In the genomic region with DNA sequence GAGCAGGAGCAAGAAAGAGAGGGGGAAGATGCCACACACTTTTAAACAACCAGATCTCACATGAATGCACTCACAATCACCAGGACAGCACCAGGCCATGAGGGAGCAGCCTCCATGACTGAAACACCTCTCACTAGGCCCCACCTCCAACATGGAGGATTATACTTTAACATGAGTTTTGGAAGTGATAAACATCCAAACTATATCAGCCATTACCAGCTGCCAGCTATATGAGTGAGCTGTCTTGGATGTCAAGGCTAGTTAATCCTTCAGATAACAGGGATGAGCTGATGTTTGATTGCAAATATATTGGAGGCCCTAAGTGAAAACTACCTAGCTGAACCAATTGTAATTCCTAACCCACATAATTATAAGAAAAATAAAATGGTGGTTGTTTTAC, we compare ENCODE assay signal across 23 cellular contexts.
A peak's percentile ranks its signal among the peaks of the same experiment; 100 is the strongest.
DNase-seq lines count a peak whose midpoint lies in the region; ATAC-seq, FAIRE-seq and TF ChIP-seq lines count a peak whose summit lies in the region.
"Had no signal": no experiment of that assay in that cellular context is flagged by ENCODE, and none has a peak within 500 bp of the region (broad histone marks: within the 10 kb centered on the region; RNA-seq: fewer than 3 reads in every experiment).

No MANE protein-coding gene starts in this region.

- H3K79me2 ChIP-seq in GM23338 (replicated peaks; ENCODE audit: insufficient read depth) = no peaks in the 10 kb centered on the region
- no peaks in the 10 kb centered on the region for H3K79me2 ChIP-seq in H1 (ENCODE audit: control insufficient read depth in 1 of 2, insufficient read depth in 2 of 2, low read length in 2 of 2)

- no peak overlapping the region for H3K27ac Mint-ChIP-seq in GM23338
- H3K27ac Mint-ChIP-seq: CD14-positive monocyte; CD4-positive, alpha-beta T cell; CD8-positive, alpha-beta memory T cell; H9 had no signal

- H3K14ac ChIP-seq in H1 (ENCODE audit: insufficient read length) (no peak overlapping the region), neuronal stem cell (ENCODE audit: low read length) (no peak overlapping the region)

- H3K9me3 Mint-ChIP-seq in GM23338 = no peaks in the 10 kb centered on the region; the same call in 2 of the 3 replicates
- H3K9me3 Mint-ChIP-seq: CD8-positive, alpha-beta memory T cell; H9 had no signal

- TF ChIP-seq RAD21 in H1 (IDR thresholded peaks at IDR 0.05 in 1 of 2, conservative IDR thresholded peaks at IDR 0.05 in 1 of 2; ENCODE audit: low read depth in 2 of 2, low read length in 2 of 2) = no peak

- no peaks in the 10 kb centered on the region for H3K9me3 ChIP-seq in H1 (ENCODE audit: insufficient read depth in 2 of 2, low read depth in 1 of 2, low read length in 1 of 2)
- H3K9me3 ChIP-seq in neuronal stem cell (replicated peaks in 1 of 2; ENCODE audit: control insufficient read depth in 2 of 2, insufficient read depth in 1 of 2, low read depth in 1 of 2, low read length in 2 of 2) = no peaks in the 10 kb centered on the region
- H3K9me3 ChIP-seq in left lung = no peaks in the 10 kb centered on the region
- H3K9me3 ChIP-seq: A549; BE2C; BLaER1 treated with 17β-estradiol and CSF1 and Interleukin-3, amounts not matched to agents 10 nM and 100 nM had no signal

- intact Hi-C loops in Right ventricle myocardium superior (cut with DNase I) = no loop called here
- intact Hi-C loops in left lung (cut with DNase I) = no loop called here

- no peaks in the 10 kb centered on the region for H3K23me2 ChIP-seq in H1 (ENCODE audit: low read depth, low read length)

- H3K4ac ChIP-seq in H1 (replicated peaks; ENCODE audit: insufficient read length, low read depth, low read length) (no peak overlapping the region), neuronal stem cell (ENCODE audit: low read length) (no peak overlapping the region)

- H3K4me3 ChIP-seq in GM23338 (no peak overlapping the region), H1 (ENCODE audit: extremely low read depth in 1 of 4, insufficient read depth in 2 of 4, low read depth in 3 of 4, low read length in 4 of 4) (no peak overlapping the region), neuronal stem cell (ENCODE audit: low read length in 2 of 2) (no peak overlapping the region), left lung (no peak overlapping the region)
- H3K4me3 ChIP-seq: A549; BLaER1 treated with 17β-estradiol and CSF1 and Interleukin-3, amounts not matched to agents 10 nM and 100 nM had no signal

- H3K79me1 ChIP-seq in H1 (ENCODE audit: low read depth, low read length) (no peaks in the 10 kb centered on the region), neuronal stem cell (ENCODE audit: low read depth, low read length) (no peaks in the 10 kb centered on the region)

- H3K4me2 ChIP-seq in GM23338 = no peak overlapping the region
- no peak overlapping the region for H3K4me2 ChIP-seq in H1 (ENCODE audit: insufficient read depth in 1 of 2, low read depth in 2 of 2, low read length in 2 of 2)
- H3K4me2 ChIP-seq in neuronal stem cell (ENCODE audit: insufficient read depth, low read length, poor library complexity, severe bottlenecking) = no peak overlapping the region
- H3K4me2 ChIP-seq: A549; BLaER1 treated with 17β-estradiol and CSF1 and Interleukin-3, amounts not matched to agents 10 nM and 100 nM had no signal

- H2BK12ac ChIP-seq in H1 (ENCODE audit: low read depth, low read length) (no peak overlapping the region), neuronal stem cell (ENCODE audit: low read length) (no peak overlapping the region)

- no peak for TF ChIP-seq POLR2A in H1 (IDR thresholded peaks at IDR 0.05; ENCODE audit: control extremely low read depth in 1 of 2, low read depth in 2 of 2, low read length in 2 of 2)

- H3K4me3 Mint-ChIP-seq in GM23338 = no peak overlapping the region
- H3K4me3 Mint-ChIP-seq: CD14-positive monocyte; CD4-positive, alpha-beta T cell; CD8-positive, alpha-beta memory T cell; H9 had no signal

- H4K5ac ChIP-seq in H1 (ENCODE audit: insufficient read length, low read depth, low read length) = no peak overlapping the region

- H2BK15ac ChIP-seq in H1 (ENCODE audit: low read length) = no peak overlapping the region
- H2BK15ac ChIP-seq in neuronal stem cell (ENCODE audit: low read length) = no peak overlapping the region

- FAIRE-seq in H1 (lab: Jason Lieb, UNC) = no peak
- FAIRE-seq: A549, GM12891 had no signal

- H2BK120ac ChIP-seq in H1 (replicated peaks; ENCODE audit: low read depth, low read length) (no peak overlapping the region), neuronal stem cell (ENCODE audit: low read depth, low read length) (no peak overlapping the region)

- H3K36me3 ChIP-seq in GM23338 (ENCODE audit: insufficient read depth) = no peaks in the 10 kb centered on the region
- H3K36me3 ChIP-seq in H1 (ENCODE audit: control insufficient read depth in 2 of 4, insufficient read depth in 4 of 4, low read length in 3 of 4) = no peaks in the 10 kb centered on the region
- H3K36me3 ChIP-seq in neuronal stem cell (replicated peaks in 1 of 2; ENCODE audit: control insufficient read depth in 2 of 2, insufficient read depth in 2 of 2, low read length in 2 of 2) = no peaks in the 10 kb centered on the region
- H3K36me3 ChIP-seq in left lung = no peaks in the 10 kb centered on the region
- H3K36me3 ChIP-seq: BE2C; BLaER1 treated with 17β-estradiol and CSF1 and Interleukin-3, amounts not matched to agents 10 nM and 100 nM had no signal

- H4K20me1 ChIP-seq in GM23338 (replicated peaks; ENCODE audit: insufficient read depth) (no peaks in the 10 kb centered on the region), H1 (replicated peaks in 1 of 2; ENCODE audit: control insufficient read depth in 1 of 2, insufficient read depth in 2 of 2, low read length in 2 of 2) (no peaks in the 10 kb centered on the region)
- H4K20me1 ChIP-seq: BLaER1 treated with 17β-estradiol and CSF1 and Interleukin-3, amounts not matched to agents 10 nM and 100 nM had no signal

- H3K27me3 ChIP-seq in GM23338 (ENCODE audit: insufficient read depth) (no peaks in the 10 kb centered on the region), H1 (replicated peaks in 1 of 4; ENCODE audit: control insufficient read depth in 3 of 4, extremely low read depth in 1 of 4, insufficient read depth in 3 of 4, low read length in 3 of 4) (no peaks in the 10 kb centered on the region), neuronal stem cell (ENCODE audit: control insufficient read depth in 3 of 3, insufficient read depth in 3 of 3, low read depth in 1 of 3, low read length in 3 of 3) (no peaks in the 10 kb centered on the region), left lung (no peaks in the 10 kb centered on the region)
- H3K27me3 ChIP-seq: BE2C; BLaER1 treated with 17β-estradiol and CSF1 and Interleukin-3, amounts not matched to agents 10 nM and 100 nM had no signal

- H3K4me1 Mint-ChIP-seq in GM23338 = no peaks in the 10 kb centered on the region
- H3K4me1 Mint-ChIP-seq: CD14-positive monocyte; CD8-positive, alpha-beta memory T cell; H9 had no signal

- H4K91ac ChIP-seq in H1 (replicated peaks; ENCODE audit: insufficient read length, low read length) = no peak overlapping the region
- no peak overlapping the region for H4K91ac ChIP-seq in neuronal stem cell (ENCODE audit: low read depth, low read length, poor library complexity)

- no peak overlapping the region for H2AK5ac ChIP-seq in H1 (ENCODE audit: low read depth, low read length)
- no peak overlapping the region for H2AK5ac ChIP-seq in neuronal stem cell (ENCODE audit: low read depth, low read length)

- DNase-seq in GM23338 (ENCODE audit: low spot score) (no peak), H1 (ENCODE audit: low read depth in 1 of 2, low spot score in 2 of 2) (no peak), neuronal stem cell (ENCODE audit: low spot score) (no peak), Right ventricle myocardium superior (no peak), COLO829 (ENCODE audit: low spot score) (no peak), left lung (no peak)
- DNase-seq: 8988T; ACHN; AML-193; BE2C; Calu3; CD4-positive, alpha-beta T cell; CD8-positive, alpha-beta memory T cell; COR-L47; DMS53; DMS79 treated with DMSO at 0.1 percent for 48 hours; GF-D8; H9 had no signal

- CTCF ChIA-PET in H1 (lab: Charles Lee; ENCODE audit: partially characterized antibody) = no interaction called here

- H3K56ac ChIP-seq in H1 (replicated peaks; ENCODE audit: insufficient read length, low read depth, low read length) = no peak overlapping the region

- no peaks in the 10 kb centered on the region for H3K4me1 ChIP-seq in GM23338 (ENCODE audit: insufficient read depth)
- no peaks in the 10 kb centered on the region for H3K4me1 ChIP-seq in H1 (replicated peaks in 1 of 4; ENCODE audit: control insufficient read depth in 3 of 4, insufficient read depth in 4 of 4, low read length in 3 of 4)
- peaks cover 2 to 4% of the 10 kb centered on the region in 2 donors for H3K4me1 ChIP-seq in neuronal stem cell (ENCODE audit: control insufficient read depth in 2 of 2, insufficient read depth in 1 of 2, low read depth in 1 of 2, low read length in 2 of 2)
- peaks cover 0 to 3% of the 10 kb centered on the region in 2 donors for H3K4me1 ChIP-seq in left lung
- H3K4me1 ChIP-seq: A549 had no signal

- POLR2A ChIA-PET in H1 (lab: Charles Lee; ENCODE audit: partially characterized antibody) = no interaction called here

- TF ChIP-seq CTCF in GM23338 (conservative IDR thresholded peaks at IDR 0.05; ENCODE audit: low read depth in 2 of 2) (no peak), H1 (IDR thresholded peaks at IDR 0.05; ENCODE audit: control extremely low read depth in 1 of 3, insufficient read depth in 1 of 3, low read depth in 1 of 3, low read length in 3 of 3) (no peak), left lung (IDR thresholded peaks at IDR 0.05) (no peak)

- no peak for ATAC-seq in GM23338
- ATAC-seq in Right ventricle myocardium superior (ENCODE audit: poor library complexity) = no peak
- ATAC-seq in left lung = no peak
- ATAC-seq: A549, HCT116 had no signal

- H3K23ac ChIP-seq in H1 (ENCODE audit: insufficient read length) = no peak overlapping the region
- no peak overlapping the region for H3K23ac ChIP-seq in neuronal stem cell (ENCODE audit: low read depth, low read length, poor library complexity)

- no peaks in the 10 kb centered on the region for H3K36me3 Mint-ChIP-seq in GM23338 (ENCODE audit: low read depth)
- H3K36me3 Mint-ChIP-seq: CD14-positive monocyte; CD8-positive, alpha-beta memory T cell had no signal

- H3K27ac ChIP-seq in GM23338 (ENCODE audit: low read depth) = no peak overlapping the region
- no peak overlapping the region for H3K27ac ChIP-seq in H1 (ENCODE audit: low read depth, low read length)
- no peak overlapping the region for H3K27ac ChIP-seq in neuronal stem cell (replicated peaks; ENCODE audit: low read length)
- no peak overlapping the region for H3K27ac ChIP-seq in left lung
- H3K27ac ChIP-seq: A549; BLaER1 treated with 17β-estradiol and CSF1 and Interleukin-3, amounts not matched to agents 10 nM and 100 nM had no signal

- H3K9me2 ChIP-seq in GM23338 (ENCODE audit: insufficient read depth) = peaks cover 4% of the 10 kb centered on the region; the same call in 1 of the 2 replicates

- no peak overlapping the region for H2BK20ac ChIP-seq in H1 (ENCODE audit: low read length)

- TF ChIP-seq EP300 in H1 (IDR thresholded peaks at IDR 0.05; ENCODE audit: borderline replicate concordance in 1 of 2, low read depth in 2 of 2, low read length in 2 of 2) = no peak

- H3K18ac ChIP-seq in H1 (ENCODE audit: extremely low read depth, low read length) (no peak overlapping the region), neuronal stem cell (ENCODE audit: low read length) (no peak overlapping the region)

- H2BK5ac ChIP-seq in H1 (ENCODE audit: low read depth, low read length) = no peak overlapping the region
- no peak overlapping the region for H2BK5ac ChIP-seq in neuronal stem cell (ENCODE audit: low read length)

- no peaks in the 10 kb centered on the region for H3F3A ChIP-seq in GM23338 (replicated peaks; ENCODE audit: low read depth)

- no peak overlapping the region for H3K9ac ChIP-seq in H1 (replicated peaks in 1 of 4; ENCODE audit: extremely low read depth in 1 of 4, low read depth in 3 of 4, low read length in 3 of 4)
- no peak overlapping the region for H3K9ac ChIP-seq in neuronal stem cell (ENCODE audit: low read depth, low read length, poor library complexity)
- H3K9ac ChIP-seq: BLaER1 treated with 17β-estradiol and CSF1 and Interleukin-3, amounts not matched to agents 10 nM and 100 nM had no signal

- H3K27me3 Mint-ChIP-seq in GM23338 (ENCODE audit: insufficient read depth, low read depth, poor library complexity) = no peaks in the 10 kb centered on the region
- H3K27me3 Mint-ChIP-seq: CD4-positive, alpha-beta T cell; CD8-positive, alpha-beta memory T cell had no signal

- H4K8ac ChIP-seq in H1 (ENCODE audit: extremely low read depth, insufficient read depth, low read length) (no peak overlapping the region), neuronal stem cell (ENCODE audit: low read depth, low read length) (no peak overlapping the region)

- H2AFZ ChIP-seq in GM23338 (peak overlapping the region; percentile 57; the same call in 1 of the 2 replicates), H1 (ENCODE audit: low read length) (peak overlapping the region; percentile 64; the same call in 1 of the 2 replicates), neuronal stem cell (ENCODE audit: low read length) (peak overlapping the region; percentile 46)
